In the genomic region with DNA sequence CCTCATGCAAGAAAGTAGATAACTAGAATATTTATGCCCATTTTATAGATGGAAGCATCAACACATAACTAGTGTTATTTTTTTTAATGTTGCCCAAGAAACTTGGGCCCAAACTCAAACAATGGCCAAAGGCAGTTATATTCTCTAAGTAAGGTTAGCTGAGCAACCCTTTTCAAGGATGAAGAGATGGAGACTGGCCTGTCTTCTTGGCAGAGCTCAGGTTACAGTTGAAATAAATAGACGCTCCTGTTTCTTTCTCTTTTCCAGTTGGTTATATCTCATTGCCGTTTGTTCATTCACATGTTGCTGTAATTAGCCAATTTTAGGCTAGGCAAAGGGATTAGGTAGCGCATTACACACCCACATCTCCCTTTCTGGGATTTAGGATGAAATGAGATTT, we compare ENCODE assay signal across 1 cellular context.
TF ChIP-seq lines count a peak whose summit lies in the region.

No MANE protein-coding gene starts in this region.

TF ChIP-seq in HCT116, 20 proteins besides CTCF, POLR2A, EP300 and RAD21:
- TF ChIP-seq ELF1 (IDR thresholded peaks at IDR 0.05; ENCODE audit: borderline replicate concordance, low read depth) (no peak), EGR1 (IDR thresholded peaks at IDR 0.05; ENCODE audit: low read depth) (no peak), CEBPB (IDR thresholded peaks at IDR 0.05; ENCODE audit: low read depth) (no peak), POLR2AphosphoS5 (IDR thresholded peaks at IDR 0.05; ENCODE audit: low read depth, low read length) (no peak), JUND (IDR thresholded peaks at IDR 0.05) (no peak)
- TF ChIP-seq, protein P1, sequence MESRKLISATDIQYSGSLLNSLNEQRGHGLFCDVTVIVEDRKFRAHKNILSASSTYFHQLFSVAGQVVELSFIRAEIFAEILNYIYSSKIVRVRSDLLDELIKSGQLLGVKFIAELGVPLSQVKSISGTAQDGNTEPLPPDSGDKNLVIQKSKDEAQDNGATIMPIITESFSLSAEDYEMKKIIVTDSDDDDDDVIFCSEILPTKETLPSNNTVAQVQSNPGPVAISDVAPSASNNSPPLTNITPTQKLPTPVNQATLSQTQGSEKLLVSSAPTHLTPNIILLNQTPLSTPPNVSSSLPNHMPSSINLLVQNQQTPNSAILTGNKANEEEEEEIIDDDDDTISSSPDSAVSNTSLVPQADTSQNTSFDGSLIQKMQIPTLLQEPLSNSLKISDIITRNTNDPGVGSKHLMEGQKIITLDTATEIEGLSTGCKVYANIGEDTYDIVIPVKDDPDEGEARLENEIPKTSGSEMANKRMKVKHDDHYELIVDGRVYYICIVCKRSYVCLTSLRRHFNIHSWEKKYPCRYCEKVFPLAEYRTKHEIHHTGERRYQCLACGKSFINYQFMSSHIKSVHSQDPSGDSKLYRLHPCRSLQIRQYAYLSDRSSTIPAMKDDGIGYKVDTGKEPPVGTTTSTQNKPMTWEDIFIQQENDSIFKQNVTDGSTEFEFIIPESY (IDR thresholded peaks at IDR 0.05; ENCODE audit: extremely low read depth, insufficient replicate concordance, low read length), result no peak
